Comparison of ENCODE assay signal across 8 cellular contexts in the genomic region with DNA sequence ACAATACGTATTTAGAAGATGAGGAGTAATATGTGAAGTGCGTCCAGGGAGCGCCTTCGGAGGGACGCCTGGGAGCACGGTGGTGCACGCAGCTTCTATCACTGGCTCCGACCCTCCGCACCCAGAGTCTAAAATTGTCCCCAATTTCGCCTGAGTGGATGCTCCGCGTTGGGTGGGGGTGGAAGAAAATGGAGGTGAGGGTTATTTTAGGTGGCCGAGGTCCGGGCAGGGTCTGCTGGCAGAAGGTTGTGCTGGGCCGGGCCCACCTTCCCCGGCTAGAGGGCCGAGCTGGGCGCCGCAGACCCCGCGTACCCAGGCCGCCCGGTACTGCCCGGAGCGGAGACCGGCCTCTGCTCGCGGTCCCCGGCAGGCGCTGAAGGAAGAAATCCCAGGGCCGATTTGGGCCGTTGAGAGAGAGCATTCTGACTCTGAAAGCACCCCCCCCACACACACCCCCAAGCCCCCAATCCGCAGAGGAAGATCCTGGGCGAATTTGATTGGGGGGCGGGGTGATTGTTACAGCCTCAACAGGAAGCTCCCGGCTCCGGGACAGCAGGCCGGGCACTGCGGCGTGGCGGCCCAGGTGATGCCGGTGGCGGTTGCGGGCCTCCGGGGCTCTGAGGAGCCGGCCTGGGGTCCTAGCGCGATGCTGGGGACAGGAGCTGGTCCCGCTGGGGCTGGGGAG. TPM values are rescaled to one million over a fixed set of nuclear protein-coding genes. Genes with fewer than 3 reads are reported as not detected.
DNase-seq lines count a peak whose midpoint lies in the region; ATAC-seq and TF ChIP-seq lines count a peak whose summit lies in the region.

No MANE protein-coding gene starts in this region.

- H3K4me3 ChIP-seq in lower lobe of right lung = peak overlapping the region; percentile 74

- peaks cover 36% of the 10 kb centered on the region for H3K4me1 Mint-ChIP-seq in stimulated activated naive CD8-positive, alpha-beta T cell treated with anti-CD3 and anti-CD28 coated beads, Interleukin-15, Interleukin-2, amounts not matched to agents 100 ng/mL and 50 ng/mL, for 24 hours (ENCODE audit: low read depth)
- H3K4me1 Mint-ChIP-seq in brain = peaks cover 41% of the 10 kb centered on the region
- peaks cover 41% of the 10 kb centered on the region for H3K4me1 Mint-ChIP-seq in type B pancreatic cell (ENCODE audit: unreplicated experiment)

- peaks cover 61% of the 10 kb centered on the region for H3K27me3 Mint-ChIP-seq in stimulated activated naive CD8-positive, alpha-beta T cell treated with anti-CD3 and anti-CD28 coated beads, Interleukin-15, Interleukin-2, amounts not matched to agents 100 ng/mL and 50 ng/mL, for 24 hours
- H3K27me3 Mint-ChIP-seq in brain (peaks cover 27% of the 10 kb centered on the region), type B pancreatic cell (peaks cover 10% of the 10 kb centered on the region)

- peaks cover 53% of the 10 kb centered on the region for H3K4me1 ChIP-seq in lower lobe of right lung

- peak overlapping the region; percentile 98 for H3K27ac ChIP-seq in lower lobe of right lung

- H3K27ac Mint-ChIP-seq in stimulated activated naive CD8-positive, alpha-beta T cell treated with anti-CD3 and anti-CD28 coated beads, Interleukin-15, Interleukin-2, amounts not matched to agents 100 ng/mL and 50 ng/mL, for 24 hours = peak overlapping the region; percentile 21
- H3K27ac Mint-ChIP-seq in brain = peak overlapping the region; percentile 98 to 100 (median 99)
- H3K27ac Mint-ChIP-seq in type B pancreatic cell = peak overlapping the region; percentile 97

- DNase-seq in stimulated activated naive CD8-positive, alpha-beta T cell treated with anti-CD3 and anti-CD28 coated beads, Interleukin-15, Interleukin-2, amounts not matched to agents 100 U/mL and 50 U/mL, for 24 hours = no peak
- DNase-seq in lower lobe of right lung (no peak), type B pancreatic cell (ENCODE audit: extremely low spot score, unreplicated experiment) (no peak)

- no peak for TF ChIP-seq CTCF in brain (conservative IDR thresholded peaks at IDR 0.05)
- no peak for TF ChIP-seq CTCF in lower lobe of right lung (IDR thresholded peaks at IDR 0.05)
- no peak for TF ChIP-seq CTCF in type B pancreatic cell (conservative IDR thresholded peaks at IDR 0.05)

- H3K36me3 ChIP-seq in lower lobe of right lung = no peaks in the 10 kb centered on the region

- no peak for ATAC-seq in stimulated activated naive CD8-positive, alpha-beta T cell treated with anti-CD3 and anti-CD28 coated beads, Interleukin-15, Interleukin-2, amounts not matched to agents 100 U/mL and 50 U/mL, for 24 hours
- ATAC-seq in lower lobe of right lung = no peak
- ATAC-seq in HG03045 (IDR thresholded peaks at IDR 0.05; ENCODE audit: unreplicated experiment) = no peak
- ATAC-seq in activated CD4-positive, CD25-positive, alpha-beta regulatory T cell treated with anti-CD3 and anti-CD28 coated beads, Interleukin-2, amount 50 U/mL, for 24 hours = no peak
- no peak for ATAC-seq in GM19467 (IDR thresholded peaks at IDR 0.05; ENCODE audit: unreplicated experiment)

- intact Hi-C loops in lower lobe of right lung (cut with DNase I) = no loop called here

- no peaks in the 10 kb centered on the region for H3K27me3 ChIP-seq in lower lobe of right lung (ENCODE audit: low read depth)

- H3K4me3 Mint-ChIP-seq in stimulated activated naive CD8-positive, alpha-beta T cell treated with anti-CD3 and anti-CD28 coated beads, Interleukin-15, Interleukin-2, amounts not matched to agents 100 ng/mL and 50 ng/mL, for 24 hours = peak overlapping the region; percentile 75
- peak overlapping the region; percentile 94 to 100 (median 99) for H3K4me3 Mint-ChIP-seq in brain
- H3K4me3 Mint-ChIP-seq in type B pancreatic cell = peak overlapping the region; percentile 97

- no peaks in the 10 kb centered on the region for H3K9me3 Mint-ChIP-seq in stimulated activated naive CD8-positive, alpha-beta T cell treated with anti-CD3 and anti-CD28 coated beads, Interleukin-15, Interleukin-2, amounts not matched to agents 100 ng/mL and 50 ng/mL, for 24 hours
- H3K9me3 Mint-ChIP-seq in brain (peaks cover 0 to 12% (median 0%) of the 10 kb centered on the region in 5 experiments), type B pancreatic cell (no peaks in the 10 kb centered on the region)

- no peaks in the 10 kb centered on the region for H3K36me3 Mint-ChIP-seq in stimulated activated naive CD8-positive, alpha-beta T cell treated with anti-CD3 and anti-CD28 coated beads, Interleukin-15, Interleukin-2, amounts not matched to agents 100 ng/mL and 50 ng/mL, for 24 hours (ENCODE audit: low read depth)
- H3K36me3 Mint-ChIP-seq in brain = peaks cover 4% of the 10 kb centered on the region
- peaks cover 7% of the 10 kb centered on the region for H3K36me3 Mint-ChIP-seq in type B pancreatic cell

- H3K9me3 ChIP-seq in lower lobe of right lung = no peaks in the 10 kb centered on the region

RNA-seq across cellular contexts. Expression of gene BAHCC1, which starts 3.1 kb away (rescaled TPM):
- 19.5 TPM for polyA plus RNA-seq in brain (ENCODE audit: insufficient read depth, low read depth, low replicate concordance)
- total RNA-seq in lower lobe of right lung (19.9 TPM), type B pancreatic cell (ENCODE audit: low replicate concordance) (23.0 and 74.3 TPM in 2 replicates)

Comparison
In these comparisons a context has a peak if more than half of its experiments do, and no peak if none do; other contexts are left out.
1. H3K27ac Mint-ChIP-seq: peak in every context shown above with its lines; median percentile 99 in brain; 97 in type B pancreatic cell; 21 in stimulated activated naive CD8-positive, alpha-beta T cell treated with anti-CD3 and anti-CD28 coated beads, Interleukin-15, Interleukin-2, amounts not matched to agents 100 ng/mL and 50 ng/mL, for 24 hours.